11 cellular contexts compared by ENCODE assay signal in the genomic region with DNA sequence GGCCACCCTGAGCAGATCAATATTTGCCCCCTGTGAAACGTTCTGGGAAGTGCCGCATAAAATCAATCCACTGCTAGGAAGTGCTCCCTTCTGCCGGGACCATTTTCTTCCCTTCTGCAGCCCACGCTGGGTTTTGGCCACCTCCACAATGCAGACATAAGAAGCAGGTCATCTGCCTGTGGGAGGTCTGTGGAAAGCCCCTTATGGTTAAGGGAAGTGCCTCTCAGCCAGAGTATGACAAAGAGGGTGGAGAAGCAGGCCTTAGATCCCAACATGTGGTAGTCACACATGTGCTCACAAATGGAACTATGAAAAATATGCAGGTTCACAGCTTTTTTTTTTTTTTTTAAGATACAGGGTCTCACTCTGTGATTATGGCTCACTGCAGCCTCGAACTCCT.
DNase-seq lines count a peak whose midpoint lies in the region; ATAC-seq and TF ChIP-seq lines count a peak whose summit lies in the region.
"Had no signal": no experiment of that assay in that cellular context is flagged by ENCODE, and none has a peak within 500 bp of the region (broad histone marks: within the 10 kb centered on the region; RNA-seq: fewer than 3 reads in every experiment).

No MANE protein-coding gene starts in this region.

- peaks cover 5% of the 10 kb centered on the region for H3K36me3 ChIP-seq in neuron (ENCODE audit: insufficient read depth, low read length)
- no peaks in the 10 kb centered on the region for H3K36me3 ChIP-seq in BE2C
- H3K36me3 ChIP-seq: tibial nerve had no signal

- TF ChIP-seq CTCF in GM10248 (IDR thresholded peaks at IDR 0.05; ENCODE audit: control extremely low read depth, extremely low read depth, low read depth, missing control alignments), result no peak
- no peak for TF ChIP-seq CTCF in astrocyte of the spinal cord (IDR thresholded peaks at IDR 0.05; ENCODE audit: low read depth, low read length)
- TF ChIP-seq CTCF in BE2C (IDR thresholded peaks at IDR 0.05; ENCODE audit: low read depth, low read length), result no peak

- DNase-seq in GM10248 (ENCODE audit: extremely low spot score), result peak; percentile 62
- DNase-seq in astrocyte of the spinal cord (ENCODE audit: low read depth, low spot score), result peak; percentile 65
- DNase-seq in effector CD8-positive, alpha-beta T cell (lab: John Stamatoyannopoulos, UW), result no peak
- no peak for DNase-seq in BE2C
- DNase-seq: HFFc6; stimulated activated CD4-positive, alpha-beta T cell treated with anti-CD3 and anti-CD28 coated beads, Interleukin-12 subunit alpha, Interleukin-12 subunit beta, amount 100 ng/mL, for 4 hours had no signal

- peaks cover 22% of the 10 kb centered on the region for H3K4me1 ChIP-seq in neuron (ENCODE audit: insufficient read depth, low read length)
- no peaks in the 10 kb centered on the region for H3K4me1 ChIP-seq in BE2C

- ATAC-seq in HG03045 (IDR thresholded peaks at IDR 0.05; ENCODE audit: unreplicated experiment) (peak; percentile 21), HG02884 (IDR thresholded peaks at IDR 0.05; ENCODE audit: unreplicated experiment) (no peak), HG02763 (IDR thresholded peaks at IDR 0.05; ENCODE audit: unreplicated experiment) (no peak)

- CTCF ChIA-PET in GM10248 (lab: Yijun Ruan, JAX), result interaction anchor here (1.0 to 8.5 kb wide), 11 partner anchors 10 to 500 kb away, joined by 3 to 189 read pairs (median 4); no protein-coding TSS in a partner anchor

- H3K9me3 ChIP-seq in neuron (ENCODE audit: low read length) (no peaks in the 10 kb centered on the region), BE2C (no peaks in the 10 kb centered on the region)
- H3K9me3 ChIP-seq: tibial nerve had no signal

- H2AFZ ChIP-seq in neuron (ENCODE audit: low read depth, low read length), result no peak overlapping the region

- H3K27me3 ChIP-seq in neuron (ENCODE audit: insufficient read depth, low read length) (peaks cover 5% of the 10 kb centered on the region), BE2C (no peaks in the 10 kb centered on the region)
- H3K27me3 ChIP-seq: tibial nerve had no signal

- in situ Hi-C loops in astrocyte of the spinal cord (cut with HindIII; ENCODE audit: low sequenced_read_pairs), result no loop called here

- POLR2A ChIA-PET in GM10248 (lab: Yijun Ruan, JAX), result no interaction called here

- no peak overlapping the region for H3K4me3 ChIP-seq in astrocyte of the spinal cord (ENCODE audit: low read depth, low read length)
- H3K4me3 ChIP-seq in neuron (ENCODE audit: low read length), result peak overlapping the region; percentile 59
- H3K4me3 ChIP-seq in BE2C (ENCODE audit: low read depth, low read length), result no peak overlapping the region

Comparison
In these comparisons a context has a peak if more than half of its experiments do, and no peak if none do; other contexts are left out.
1. DNase-seq: peak in GM10248 (single experiment) and astrocyte of the spinal cord (single experiment); none in effector CD8-positive, alpha-beta T cell (single experiment) and BE2C (single experiment).